In the genomic region with DNA sequence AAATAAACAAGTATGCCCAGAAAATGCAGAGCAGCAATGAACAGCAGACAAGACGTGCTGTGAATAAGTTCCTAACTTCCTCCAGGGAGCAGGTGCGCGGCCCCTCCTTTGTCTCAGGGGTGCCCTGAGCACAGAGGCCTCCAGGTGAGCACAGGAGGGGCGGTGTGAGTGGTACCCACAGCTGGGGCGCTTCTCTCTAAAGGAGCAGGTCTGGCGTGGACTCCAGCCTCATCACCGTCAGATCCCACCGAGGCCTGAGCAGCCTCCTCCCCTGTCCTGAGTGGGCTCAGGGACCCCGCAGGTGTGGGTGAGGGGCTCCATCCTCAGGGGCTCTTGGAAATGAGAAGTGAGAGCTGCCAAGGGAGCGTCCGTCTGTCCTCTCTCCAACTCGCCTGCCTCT, we compare ENCODE assay signal across 21 cellular contexts. TPM values are rescaled to one million over a fixed set of nuclear protein-coding genes. Genes with fewer than 3 reads are reported as not detected.
"Had no signal": no experiment of that assay in that cellular context is flagged by ENCODE, and none has a peak within 500 bp of the region (broad histone marks: within the 10 kb centered on the region; RNA-seq: fewer than 3 reads in every experiment).

No MANE protein-coding gene starts in this region.

- DNase-seq: KBM-7, NCI-H1092, NCI-H1105 treated with DMSO at 0.1 percent for 48 hours, NCI-H1417 treated with DMSO at 0.1 percent for 48 hours, NCI-H146, NCI-H1694 treated with DMSO at 0.1 percent for 48 hours, NCI-H1930, NCI-H2081, NCI-H2107, NCI-H2227 treated with DMSO at 0.1 percent for 48 hours, NCI-H524 treated with DMSO at 0.1 percent for 48 hours, NCI-H69, NCI-H774, SHP77, SK-N-SH had no signal

- H3K27ac ChIP-seq: RWPE1 had no signal

RNA-seq across cellular contexts. Expression of a gene that starts 3.2 kb away (rescaled TPM):
- total RNA-seq: HT-29, LHCN-M2, MCF 10A, NCI-H460, SK-MEL-5 had no signal

RNA-seq across cellular contexts. Expression of a gene that starts 28.9 kb away (rescaled TPM):
- total RNA-seq: HT-29, LHCN-M2, MCF 10A, NCI-H460, SK-MEL-5 had no signal

RNA-seq across cellular contexts. Expression of a gene that starts 29.2 kb away (rescaled TPM):
- total RNA-seq: HT-29, LHCN-M2, MCF 10A, NCI-H460, SK-MEL-5 had no signal

RNA-seq across cellular contexts. Expression of a gene that starts 52.7 kb away (rescaled TPM):
- total RNA-seq: HT-29, LHCN-M2, MCF 10A, NCI-H460, SK-MEL-5 had no signal

RNA-seq across cellular contexts. Expression of a gene that starts 54.9 kb away (rescaled TPM):
- total RNA-seq: HT-29, LHCN-M2, MCF 10A, NCI-H460, SK-MEL-5 had no signal
